11 cellular contexts compared by ENCODE assay signal in the genomic region with DNA sequence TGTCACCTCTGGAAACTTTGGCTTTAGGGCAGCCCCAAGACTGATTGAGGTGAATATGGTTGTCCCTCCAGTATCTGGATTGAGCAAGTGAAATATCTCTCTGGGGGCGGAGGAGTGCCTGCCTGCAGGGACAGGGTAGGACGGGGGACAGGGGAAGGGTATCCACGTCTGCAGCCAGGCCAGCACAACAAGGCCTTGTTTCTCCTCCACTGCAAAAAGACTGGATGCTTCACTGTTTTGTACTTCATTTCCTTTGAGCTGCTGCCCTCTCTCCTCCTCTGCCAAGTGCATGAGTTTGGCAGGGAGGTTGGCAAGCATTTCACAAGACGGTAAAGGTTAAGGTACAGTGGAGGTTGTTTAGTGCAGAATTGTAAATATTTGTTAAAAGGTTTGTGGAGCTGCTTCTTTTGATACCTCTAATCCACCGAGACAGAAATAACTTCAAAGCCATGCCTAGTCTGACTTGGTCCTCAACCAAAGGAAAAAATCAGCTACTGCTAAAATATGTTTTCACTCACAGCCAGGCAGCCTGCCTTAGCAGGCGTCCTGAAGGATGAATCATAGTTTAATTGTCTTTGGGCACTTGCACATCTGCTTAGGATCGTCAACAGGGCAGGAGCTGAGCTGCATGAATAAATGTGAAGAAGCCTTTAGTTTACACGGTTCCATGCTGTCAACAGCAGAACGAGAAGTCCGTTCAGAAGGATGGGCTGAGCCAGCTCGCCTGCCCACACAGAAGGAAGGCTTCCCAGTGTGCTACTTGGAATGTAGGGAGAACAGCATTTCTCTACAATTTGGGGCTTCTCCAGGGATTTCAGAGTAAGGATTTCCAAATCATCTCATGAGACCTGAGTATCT.
DNase-seq lines count a peak whose midpoint lies in the region; ATAC-seq and TF ChIP-seq lines count a peak whose summit lies in the region.
"Had no signal": no experiment of that assay in that cellular context is flagged by ENCODE, and none has a peak within 500 bp of the region (broad histone marks: within the 10 kb centered on the region; RNA-seq: fewer than 3 reads in every experiment).

No MANE protein-coding gene starts in this region.

- no peak for TF ChIP-seq CTCF in PC-3 (conservative IDR thresholded peaks at IDR 0.05; ENCODE audit: low read depth, low read length)
- no peak for TF ChIP-seq CTCF in fibroblast of the aortic adventitia (IDR thresholded peaks at IDR 0.05; ENCODE audit: insufficient read depth, low read length)
- TF ChIP-seq CTCF in smooth muscle cell (IDR thresholded peaks at IDR 0.05; ENCODE audit: borderline replicate concordance, insufficient read depth, poor library complexity, severe bottlenecking): no peak
- TF ChIP-seq CTCF in colonic mucosa (IDR thresholded peaks at IDR 0.05): no peak

- H2AFZ ChIP-seq in PC-3 (ENCODE audit: low read length): no peak overlapping the region
- no peak overlapping the region for H2AFZ ChIP-seq in smooth muscle cell (ENCODE audit: low read depth)

- H3K4me2 ChIP-seq in PC-3 (ENCODE audit: low read length) (peak overlapping the region; percentile 11; the same call in 1 of the 2 replicates), smooth muscle cell (peak overlapping the region; percentile 59)

- H3K27ac ChIP-seq in PC-3 (ENCODE audit: low read length) (no peak overlapping the region), smooth muscle cell (ENCODE audit: low read depth) (peak overlapping the region; percentile 21), colonic mucosa (no peak overlapping the region)

- POLR2A ChIA-PET in PC-3 (lab: Charles Lee; ENCODE audit: unreplicated experiment): interaction anchor here (0.6 kb wide), 2 partner anchors 10 to 19 kb away, joined by 3 read pairs; no protein-coding TSS in a partner anchor

- 32% methylated on average over 11 of the region's 11 CpGs for WGBS in smooth muscle cell (ENCODE audit: low lambda C conversion rate)

- peak; percentile 95 for ATAC-seq in PC-3
- ATAC-seq in HG03045 (IDR thresholded peaks at IDR 0.05; ENCODE audit: unreplicated experiment): no peak

- H3K36me3 ChIP-seq in PC-3 (ENCODE audit: low read depth, low read length): no peaks in the 10 kb centered on the region
- no peaks in the 10 kb centered on the region for H3K36me3 ChIP-seq in smooth muscle cell (ENCODE audit: low read depth)
- no peaks in the 10 kb centered on the region for H3K36me3 ChIP-seq in colonic mucosa

- H3K9ac ChIP-seq in PC-3 (ENCODE audit: low read length) (no peak overlapping the region), smooth muscle cell (ENCODE audit: low read depth) (no peak overlapping the region), colonic mucosa (ENCODE audit: low read depth in 2 of 2, low read length in 2 of 2) (no peak overlapping the region)

- DNase-seq in GM04503 (ENCODE audit: low read depth) (peak; percentile 62), PC-3 (peak; percentile 62), fibroblast of the aortic adventitia (ENCODE audit: low read depth) (peak; percentile 47), smooth muscle cell (lab: John Stamatoyannopoulos, UW; ENCODE audit: unreplicated experiment) (no peak), OCI-M1 (lab: John Stamatoyannopoulos, UW) (no peak), colonic mucosa (no peak)
- DNase-seq: activated B cell treated with CpG ODN at 0.5 μM for 24 hours; activated naive CD4-positive, alpha-beta T cell treated with Interleukin-2 at 50 U/mL for 16 hours; KG1; left cardiac atrium had no signal

- no TSS peak for BruUV-seq in PC-3 (replicated peaks; lab: Mats Ljungman, UMichigan)

- no peaks in the 10 kb centered on the region for H3K9me3 ChIP-seq in PC-3 (ENCODE audit: low read length)
- H3K9me3 ChIP-seq in smooth muscle cell (replicated peaks; ENCODE audit: low read depth): no peaks in the 10 kb centered on the region
- no peaks in the 10 kb centered on the region for H3K9me3 ChIP-seq in colonic mucosa

- H3K4me3 ChIP-seq in PC-3 (ENCODE audit: low read length) (no peak overlapping the region), fibroblast of the aortic adventitia (ENCODE audit: low read depth, low read length) (no peak overlapping the region), smooth muscle cell (no peak overlapping the region), colonic mucosa (no peak overlapping the region)

- H3K27me3 ChIP-seq in PC-3 (ENCODE audit: low read length) (no peaks in the 10 kb centered on the region), smooth muscle cell (ENCODE audit: low read depth) (peaks cover 13% of the 10 kb centered on the region), colonic mucosa (no peaks in the 10 kb centered on the region)

- H3F3A ChIP-seq in PC-3 (ENCODE audit: low read length, unreplicated experiment) (no peaks in the 10 kb centered on the region), smooth muscle cell (ENCODE audit: low read depth) (peaks cover 7% of the 10 kb centered on the region)

- no peaks in the 10 kb centered on the region for H4K20me1 ChIP-seq in PC-3 (ENCODE audit: low read length)
- H4K20me1 ChIP-seq in smooth muscle cell (ENCODE audit: low read depth): no peaks in the 10 kb centered on the region

- peaks cover 14% of the 10 kb centered on the region; the same call in 1 of the 2 replicates for H3K4me1 ChIP-seq in PC-3 (ENCODE audit: insufficient read depth, low read length)
- peaks cover 4% of the 10 kb centered on the region for H3K4me1 ChIP-seq in smooth muscle cell (ENCODE audit: low read depth)
- H3K4me1 ChIP-seq in colonic mucosa: no peaks in the 10 kb centered on the region

- H3K79me2 ChIP-seq in PC-3 (ENCODE audit: low read length) (no peaks in the 10 kb centered on the region), smooth muscle cell (ENCODE audit: low read depth) (no peaks in the 10 kb centered on the region)

- H3K9me2 ChIP-seq in PC-3 (replicated peaks; ENCODE audit: low read length): no peaks in the 10 kb centered on the region

- CTCF ChIA-PET in PC-3 (lab: Charles Lee): interaction anchor here (0.5 kb wide), 1 partner anchor 156 kb away, joined by 11 read pairs; no protein-coding TSS in a partner anchor

- intact Hi-C loops in PC-3 (cut with micrococcal nuclease) (no loop called here), colonic mucosa (cut with DNase I) (no loop called here)

Comparison
In these comparisons a context has a peak if more than half of its experiments do, and no peak if none do; other contexts are left out.
1. DNase-seq: peak in GM04503 (single experiment), PC-3 (single experiment) and fibroblast of the aortic adventitia (single experiment); none in smooth muscle cell (single experiment), OCI-M1 (single experiment) and colonic mucosa (single experiment).